ENCODE assay signal across 12 cellular contexts in the genomic region with DNA sequence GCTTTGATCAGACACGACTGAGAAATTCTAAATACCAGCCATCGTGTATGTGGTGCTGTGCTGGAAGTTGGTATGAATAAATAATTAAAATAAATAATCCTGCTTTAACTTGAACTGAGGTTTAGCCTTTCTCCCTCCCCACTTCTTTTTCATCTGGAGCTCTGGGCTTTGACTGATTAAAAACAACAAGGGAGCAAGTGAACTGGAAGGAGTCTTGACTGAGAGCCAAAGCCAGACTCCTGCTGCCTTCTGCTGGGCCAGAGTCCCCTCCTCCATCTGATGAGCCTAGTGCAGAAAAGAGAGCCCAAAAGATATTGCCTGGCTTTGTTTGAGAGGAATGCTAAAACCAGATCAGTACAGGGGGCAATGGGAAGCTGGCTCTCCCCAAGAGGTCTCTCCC.
DNase-seq lines count a peak whose midpoint lies in the region; ATAC-seq and TF ChIP-seq lines count a peak whose summit lies in the region.
"Had no signal": no experiment of that assay in that cellular context is flagged by ENCODE, and none has a peak within 500 bp of the region (broad histone marks: within the 10 kb centered on the region; RNA-seq: fewer than 3 reads in every experiment).

No MANE protein-coding gene starts in this region.

- POLR2A ChIA-PET in activated CD4-positive, alpha-beta T cell treated with anti-CD3 and anti-CD28 coated beads for 36 hours (lab: Charles Lee), result no interaction called here

- H3K9me3 Mint-ChIP-seq in activated CD4-positive, alpha-beta T cell treated with anti-CD3 and anti-CD28 coated beads for 36 hours (ENCODE audit: low read depth), result no peaks in the 10 kb centered on the region
- H3K9me3 Mint-ChIP-seq in activated naive CD4-positive, alpha-beta T cell treated with anti-CD3 and anti-CD28 coated beads, Interleukin-2, amount 50 U/mL, for 72 hours, result no peaks in the 10 kb centered on the region
- H3K9me3 Mint-ChIP-seq: activated naive CD8-positive, alpha-beta T cell treated with anti-CD3 and anti-CD28 coated beads, Interleukin-2, amount 10 ng/mL, durations not matched to agents 7 days and 5 days had no signal

- DNase-seq in caudate nucleus (lab: John Stamatoyannopoulos, UW) (peak in 11 of 61 donors; percentile 2 to 35 (median 20)), sciatic nerve (ENCODE audit: low spot score) (no peak), coronary artery (ENCODE audit: low spot score) (no peak), D341Med (ENCODE audit: low spot score) (no peak)
- DNase-seq in activated CD4-positive, alpha-beta T cell treated with anti-CD3 and anti-CD28 coated beads for 36 hours, result no peak
- DNase-seq in activated naive CD4-positive, alpha-beta T cell treated with anti-CD3 and anti-CD28 coated beads, Interleukin-2, amount 50 U/mL, for 72 hours (ENCODE audit: low spot score in 2 of 2), result no peak
- DNase-seq: activated CD4-positive, CD25-positive, alpha-beta regulatory T cell treated with anti-CD3 and anti-CD28 coated beads, Interleukin-2, amount 50 U/mL, for 72 hours; activated naive CD8-positive, alpha-beta T cell treated with anti-CD3 and anti-CD28 coated beads, Interleukin-2, amount 10 ng/mL, durations not matched to agents 7 days and 5 days; erythroblast; NCI-H2029 treated with DMSO at 0.1 percent for 48 hours had no signal

- H3K27me3 Mint-ChIP-seq in activated CD4-positive, alpha-beta T cell treated with anti-CD3 and anti-CD28 coated beads for 36 hours, result no peaks in the 10 kb centered on the region

- H3K4me3 ChIP-seq in coronary artery, result no peak overlapping the region

- intact Hi-C loops in sciatic nerve (cut with DNase I), result no loop called here
- intact Hi-C loops in activated CD4-positive, alpha-beta T cell treated with anti-CD3 and anti-CD28 coated beads for 36 hours (cut with DNase I, micrococcal nuclease), result no loop called here

- H3K36me3 Mint-ChIP-seq in activated CD4-positive, alpha-beta T cell treated with anti-CD3 and anti-CD28 coated beads for 36 hours (ENCODE audit: low read depth), result no peaks in the 10 kb centered on the region
- H3K36me3 Mint-ChIP-seq in activated naive CD4-positive, alpha-beta T cell treated with anti-CD3 and anti-CD28 coated beads, Interleukin-2, amount 50 U/mL, for 72 hours, result no peaks in the 10 kb centered on the region
- H3K36me3 Mint-ChIP-seq: activated naive CD8-positive, alpha-beta T cell treated with anti-CD3 and anti-CD28 coated beads, Interleukin-2, amount 10 ng/mL, durations not matched to agents 7 days and 5 days had no signal

- TF ChIP-seq CTCF in coronary artery (IDR thresholded peaks at IDR 0.05), result no peak

- CTCF ChIA-PET in activated CD4-positive, alpha-beta T cell treated with anti-CD3 and anti-CD28 coated beads for 36 hours (lab: Charles Lee), result interaction anchor here (0.8 kb wide), 1 partner anchor 10 kb away, joined by 3 read pairs; no protein-coding TSS in a partner anchor

- H3K4me3 Mint-ChIP-seq in activated CD4-positive, alpha-beta T cell treated with anti-CD3 and anti-CD28 coated beads for 36 hours, result no peak overlapping the region
- H3K4me3 Mint-ChIP-seq: activated naive CD8-positive, alpha-beta T cell treated with anti-CD3 and anti-CD28 coated beads, Interleukin-2, amount 10 ng/mL, durations not matched to agents 7 days and 5 days had no signal

- ATAC-seq in GM19397 (IDR thresholded peaks at IDR 0.05; ENCODE audit: unreplicated experiment) (peak; percentile 5), HG03095 (IDR thresholded peaks at IDR 0.05; ENCODE audit: unreplicated experiment) (peak; percentile 4), sciatic nerve (peak; percentile 13)
- ATAC-seq in activated CD4-positive, alpha-beta T cell treated with anti-CD3 and anti-CD28 coated beads for 36 hours, result no peak
- no peak for ATAC-seq in activated naive CD4-positive, alpha-beta T cell treated with anti-CD3 and anti-CD28 coated beads, Interleukin-2, amount 50 U/mL, for 72 hours

- H3K27ac ChIP-seq in caudate nucleus (ENCODE audit: low read depth, low read length) (peak overlapping the region; percentile 41), coronary artery (no peak overlapping the region)

- peaks cover 29% of the 10 kb centered on the region for H3K4me1 Mint-ChIP-seq in activated CD4-positive, alpha-beta T cell treated with anti-CD3 and anti-CD28 coated beads for 36 hours

- no peak overlapping the region for H3K27ac Mint-ChIP-seq in activated CD4-positive, alpha-beta T cell treated with anti-CD3 and anti-CD28 coated beads for 36 hours
- H3K27ac Mint-ChIP-seq in activated naive CD4-positive, alpha-beta T cell treated with anti-CD3 and anti-CD28 coated beads, Interleukin-2, amount 50 U/mL, for 72 hours, result no peak overlapping the region
- H3K27ac Mint-ChIP-seq: activated naive CD8-positive, alpha-beta T cell treated with anti-CD3 and anti-CD28 coated beads, Interleukin-2, amount 10 ng/mL, durations not matched to agents 7 days and 5 days had no signal

Comparison
In these comparisons a context has a peak if more than half of its experiments do, and no peak if none do; other contexts are left out.
1. ATAC-seq: peak in GM19397 (single experiment), HG03095 (single experiment) and sciatic nerve (single experiment); none in activated CD4-positive, alpha-beta T cell treated with anti-CD3 and anti-CD28 coated beads for 36 hours (single experiment) and activated naive CD4-positive, alpha-beta T cell treated with anti-CD3 and anti-CD28 coated beads, Interleukin-2, amount 50 U/mL, for 72 hours (0 of 2).